Comparison of ENCODE assay signal across 1 cellular context in the genomic region with DNA sequence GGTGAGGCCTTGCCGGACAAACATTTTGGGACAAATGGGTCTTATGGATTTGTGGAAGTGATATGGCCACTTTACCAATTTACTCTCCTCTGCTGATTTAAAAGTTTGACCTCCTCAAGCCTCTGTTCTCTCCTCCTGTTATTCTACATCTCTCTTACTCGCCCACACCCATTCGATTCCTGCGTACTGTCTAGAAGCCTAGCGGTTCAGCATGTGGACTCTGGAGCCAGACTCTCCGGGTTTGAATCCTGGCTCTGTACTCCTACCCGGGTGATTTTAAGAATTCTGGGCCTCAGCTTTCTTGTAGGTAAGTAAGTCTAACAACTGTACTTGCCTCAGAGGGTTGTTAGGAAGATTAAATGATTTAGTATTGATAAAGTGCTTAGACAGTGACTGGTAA.
TF ChIP-seq lines count a peak whose summit lies in the region.

No MANE protein-coding gene starts in this region.

TF ChIP-seq in GM23338, 12 proteins besides CTCF, POLR2A, EP300 and RAD21 (continued from another document):
- TF ChIP-seq, protein P1, sequence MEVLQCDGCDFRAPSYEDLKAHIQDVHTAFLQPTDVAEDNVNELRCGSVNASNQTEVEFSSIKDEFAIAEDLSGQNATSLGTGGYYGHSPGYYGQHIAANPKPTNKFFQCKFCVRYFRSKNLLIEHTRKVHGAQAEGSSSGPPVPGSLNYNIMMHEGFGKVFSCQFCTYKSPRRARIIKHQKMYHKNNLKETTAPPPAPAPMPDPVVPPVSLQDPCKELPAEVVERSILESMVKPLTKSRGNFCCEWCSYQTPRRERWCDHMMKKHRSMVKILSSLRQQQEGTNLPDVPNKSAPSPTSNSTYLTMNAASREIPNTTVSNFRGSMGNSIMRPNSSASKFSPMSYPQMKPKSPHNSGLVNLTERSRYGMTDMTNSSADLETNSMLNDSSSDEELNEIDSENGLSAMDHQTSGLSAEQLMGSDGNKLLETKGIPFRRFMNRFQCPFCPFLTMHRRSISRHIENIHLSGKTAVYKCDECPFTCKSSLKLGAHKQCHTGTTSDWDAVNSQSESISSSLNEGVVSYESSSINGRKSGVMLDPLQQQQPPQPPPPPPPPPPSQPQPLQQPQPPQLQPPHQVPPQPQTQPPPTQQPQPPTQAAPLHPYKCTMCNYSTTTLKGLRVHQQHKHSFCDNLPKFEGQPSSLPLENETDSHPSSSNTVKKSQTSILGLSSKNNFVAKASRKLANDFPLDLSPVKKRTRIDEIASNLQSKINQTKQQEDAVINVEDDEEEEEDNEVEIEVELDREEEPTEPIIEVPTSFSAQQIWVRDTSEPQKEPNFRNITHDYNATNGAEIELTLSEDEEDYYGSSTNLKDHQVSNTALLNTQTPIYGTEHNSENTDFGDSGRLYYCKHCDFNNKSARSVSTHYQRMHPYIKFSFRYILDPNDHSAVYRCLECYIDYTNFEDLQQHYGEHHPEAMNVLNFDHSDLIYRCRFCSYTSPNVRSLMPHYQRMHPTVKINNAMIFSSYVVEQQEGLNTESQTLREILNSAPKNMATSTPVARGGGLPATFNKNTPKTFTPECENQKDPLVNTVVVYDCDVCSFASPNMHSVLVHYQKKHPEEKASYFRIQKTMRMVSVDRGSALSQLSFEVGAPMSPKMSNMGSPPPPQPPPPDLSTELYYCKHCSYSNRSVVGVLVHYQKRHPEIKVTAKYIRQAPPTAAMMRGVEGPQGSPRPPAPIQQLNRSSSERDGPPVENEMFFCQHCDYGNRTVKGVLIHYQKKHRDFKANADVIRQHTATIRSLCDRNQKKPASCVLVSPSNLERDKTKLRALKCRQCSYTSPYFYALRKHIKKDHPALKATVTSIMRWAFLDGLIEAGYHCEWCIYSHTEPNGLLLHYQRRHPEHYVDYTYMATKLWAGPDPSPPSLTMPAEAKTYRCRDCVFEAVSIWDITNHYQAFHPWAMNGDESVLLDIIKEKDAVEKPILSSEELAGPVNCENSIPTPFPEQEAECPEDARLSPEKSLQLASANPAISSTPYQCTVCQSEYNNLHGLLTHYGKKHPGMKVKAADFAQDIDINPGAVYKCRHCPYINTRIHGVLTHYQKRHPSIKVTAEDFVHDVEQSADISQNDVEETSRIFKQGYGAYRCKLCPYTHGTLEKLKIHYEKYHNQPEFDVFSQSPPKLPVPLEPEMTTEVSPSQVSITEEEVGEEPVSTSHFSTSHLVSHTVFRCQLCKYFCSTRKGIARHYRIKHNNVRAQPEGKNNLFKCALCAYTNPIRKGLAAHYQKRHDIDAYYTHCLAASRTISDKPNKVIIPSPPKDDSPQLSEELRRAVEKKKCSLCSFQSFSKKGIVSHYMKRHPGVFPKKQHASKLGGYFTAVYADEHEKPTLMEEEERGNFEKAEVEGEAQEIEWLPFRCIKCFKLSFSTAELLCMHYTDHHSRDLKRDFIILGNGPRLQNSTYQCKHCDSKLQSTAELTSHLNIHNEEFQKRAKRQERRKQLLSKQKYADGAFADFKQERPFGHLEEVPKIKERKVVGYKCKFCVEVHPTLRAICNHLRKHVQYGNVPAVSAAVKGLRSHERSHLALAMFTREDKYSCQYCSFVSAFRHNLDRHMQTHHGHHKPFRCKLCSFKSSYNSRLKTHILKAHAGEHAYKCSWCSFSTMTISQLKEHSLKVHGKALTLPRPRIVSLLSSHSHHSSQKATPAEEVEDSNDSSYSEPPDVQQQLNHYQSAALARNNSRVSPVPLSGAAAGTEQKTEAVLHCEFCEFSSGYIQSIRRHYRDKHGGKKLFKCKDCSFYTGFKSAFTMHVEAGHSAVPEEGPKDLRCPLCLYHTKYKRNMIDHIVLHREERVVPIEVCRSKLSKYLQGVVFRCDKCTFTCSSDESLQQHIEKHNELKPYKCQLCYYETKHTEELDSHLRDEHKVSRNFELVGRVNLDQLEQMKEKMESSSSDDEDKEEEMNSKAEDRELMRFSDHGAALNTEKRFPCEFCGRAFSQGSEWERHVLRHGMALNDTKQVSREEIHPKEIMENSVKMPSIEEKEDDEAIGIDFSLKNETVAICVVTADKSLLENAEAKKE (CRISPR knock-in tag; IDR thresholded peaks at IDR 0.05): no peak
- TF ChIP-seq, protein P2, sequence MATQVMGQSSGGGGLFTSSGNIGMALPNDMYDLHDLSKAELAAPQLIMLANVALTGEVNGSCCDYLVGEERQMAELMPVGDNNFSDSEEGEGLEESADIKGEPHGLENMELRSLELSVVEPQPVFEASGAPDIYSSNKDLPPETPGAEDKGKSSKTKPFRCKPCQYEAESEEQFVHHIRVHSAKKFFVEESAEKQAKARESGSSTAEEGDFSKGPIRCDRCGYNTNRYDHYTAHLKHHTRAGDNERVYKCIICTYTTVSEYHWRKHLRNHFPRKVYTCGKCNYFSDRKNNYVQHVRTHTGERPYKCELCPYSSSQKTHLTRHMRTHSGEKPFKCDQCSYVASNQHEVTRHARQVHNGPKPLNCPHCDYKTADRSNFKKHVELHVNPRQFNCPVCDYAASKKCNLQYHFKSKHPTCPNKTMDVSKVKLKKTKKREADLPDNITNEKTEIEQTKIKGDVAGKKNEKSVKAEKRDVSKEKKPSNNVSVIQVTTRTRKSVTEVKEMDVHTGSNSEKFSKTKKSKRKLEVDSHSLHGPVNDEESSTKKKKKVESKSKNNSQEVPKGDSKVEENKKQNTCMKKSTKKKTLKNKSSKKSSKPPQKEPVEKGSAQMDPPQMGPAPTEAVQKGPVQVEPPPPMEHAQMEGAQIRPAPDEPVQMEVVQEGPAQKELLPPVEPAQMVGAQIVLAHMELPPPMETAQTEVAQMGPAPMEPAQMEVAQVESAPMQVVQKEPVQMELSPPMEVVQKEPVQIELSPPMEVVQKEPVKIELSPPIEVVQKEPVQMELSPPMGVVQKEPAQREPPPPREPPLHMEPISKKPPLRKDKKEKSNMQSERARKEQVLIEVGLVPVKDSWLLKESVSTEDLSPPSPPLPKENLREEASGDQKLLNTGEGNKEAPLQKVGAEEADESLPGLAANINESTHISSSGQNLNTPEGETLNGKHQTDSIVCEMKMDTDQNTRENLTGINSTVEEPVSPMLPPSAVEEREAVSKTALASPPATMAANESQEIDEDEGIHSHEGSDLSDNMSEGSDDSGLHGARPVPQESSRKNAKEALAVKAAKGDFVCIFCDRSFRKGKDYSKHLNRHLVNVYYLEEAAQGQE (IDR thresholded peaks at IDR 0.05; ENCODE audit: unreplicated experiment): no peak
